In the genomic region with DNA sequence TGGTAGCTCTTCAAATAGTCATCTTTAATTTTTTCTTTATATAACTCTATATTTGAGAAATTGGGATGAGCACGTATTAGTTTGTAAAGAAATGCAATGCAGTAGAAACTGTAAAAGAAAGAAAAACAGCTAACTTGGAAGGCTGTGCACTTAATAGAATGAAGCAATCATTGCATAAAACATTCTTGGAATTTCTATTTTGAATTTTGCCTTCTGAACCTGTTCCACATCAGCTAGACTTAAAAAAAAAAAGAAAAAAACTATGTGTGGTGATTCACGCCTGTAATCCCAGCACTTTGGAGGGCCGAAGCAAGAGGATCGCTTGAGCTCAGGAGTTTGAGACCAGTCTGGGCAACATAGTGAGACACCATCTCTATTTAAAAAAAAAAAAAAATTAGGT, we compare ENCODE assay signal across 22 cellular contexts. TPM values are rescaled to one million over a fixed set of nuclear protein-coding genes. Genes with fewer than 3 reads are reported as not detected.
DNase-seq lines count a peak whose midpoint lies in the region; ATAC-seq and TF ChIP-seq lines count a peak whose summit lies in the region.
"Had no signal": no experiment of that assay in that cellular context is flagged by ENCODE, and none has a peak within 500 bp of the region (broad histone marks: within the 10 kb centered on the region; RNA-seq: fewer than 3 reads in every experiment).

No MANE protein-coding gene starts in this region.

- H3K27ac Mint-ChIP-seq in activated CD8-positive, alpha-beta T cell treated with anti-CD3 and anti-CD28 coated beads, Interleukin-2, amount 10 ng/mL, durations not matched to agents 7 days and 5 days = no peak overlapping the region
- H3K27ac Mint-ChIP-seq: activated naive CD4-positive, alpha-beta T cell treated with anti-CD3 and anti-CD28 coated beads, Interleukin-2, amount 50 U/mL, for 72 hours; CD4-positive, alpha-beta T cell; effector memory CD8-positive, alpha-beta T cell had no signal

- no peaks in the 10 kb centered on the region for H3K4me1 Mint-ChIP-seq in activated CD8-positive, alpha-beta T cell treated with anti-CD3 and anti-CD28 coated beads, Interleukin-2, amount 10 ng/mL, durations not matched to agents 7 days and 5 days (ENCODE audit: low read depth)

- no peak overlapping the region for H3K4me3 ChIP-seq in choroid plexus epithelial cell (ENCODE audit: low read depth, low read length)
- H3K4me3 ChIP-seq: esophagus squamous epithelium, heart right ventricle had no signal

- POLR2A ChIA-PET in activated CD8-positive, alpha-beta T cell treated with anti-CD3 and anti-CD28 coated beads, Interleukin-2, amount 10 ng/mL, durations not matched to agents 7 days and 5 days (lab: Charles Lee) = no interaction called here

- H3K36me3 Mint-ChIP-seq in activated CD8-positive, alpha-beta T cell treated with anti-CD3 and anti-CD28 coated beads, Interleukin-2, amount 10 ng/mL, durations not matched to agents 7 days and 5 days (ENCODE audit: low read depth) = no peaks in the 10 kb centered on the region
- H3K36me3 Mint-ChIP-seq: activated naive CD4-positive, alpha-beta T cell treated with anti-CD3 and anti-CD28 coated beads, Interleukin-2, amount 50 U/mL, for 72 hours had no signal

- no peak for TF ChIP-seq CTCF in choroid plexus epithelial cell (conservative IDR thresholded peaks at IDR 0.05; ENCODE audit: low read depth, low read length)
- no peak for TF ChIP-seq CTCF in omental fat pad (IDR thresholded peaks at IDR 0.05)

- CTCF ChIA-PET in activated CD8-positive, alpha-beta T cell treated with anti-CD3 and anti-CD28 coated beads, Interleukin-2, amount 10 ng/mL, durations not matched to agents 7 days and 5 days (lab: Charles Lee) = interaction anchor here (0.7 kb wide), 1 partner anchor 41 kb away, joined by 3 read pairs; no protein-coding TSS in a partner anchor

- DNase-seq in AG08395 (ENCODE audit: low spot score) = peak; percentile 24
- DNase-seq in HS-27A (ENCODE audit: low read depth) = peak; percentile 51
- peak; percentile 3 for DNase-seq in choroid plexus epithelial cell (ENCODE audit: low read depth)
- DNase-seq in omental fat pad (ENCODE audit: low spot score) = no peak
- DNase-seq in activated CD8-positive, alpha-beta T cell treated with anti-CD3 and anti-CD28 coated beads, Interleukin-2, amount 10 ng/mL, durations not matched to agents 7 days and 5 days = no peak
- DNase-seq in NCI-H69 (lab: John Stamatoyannopoulos, UW) = no peak
- DNase-seq in activated CD4-positive, alpha-beta T cell treated with anti-CD3 and anti-CD28 coated beads for 1 hour = no peak
- DNase-seq: activated CD8-positive, alpha-beta memory T cell treated with anti-CD3 and anti-CD28 coated beads for 24 hours; activated T-cell treated with anti-CD3 and anti-CD28 coated beads, Interleukin-2, amount 50 U/mL, for 48 hours; CD4-positive, alpha-beta T cell; effector memory CD8-positive, alpha-beta T cell; esophagus squamous epithelium; GF-D8; heart right ventricle; NCI-H1105; NCI-H524; stimulated activated CD4-positive, alpha-beta T cell treated with anti-CD3 and anti-CD28 coated beads, Interleukin-12 subunit alpha, Interleukin-12 subunit beta, amount 100 ng/mL, for 4 hours; stimulated activated CD8-positive, alpha-beta memory T cell treated with anti-CD3 and anti-CD28 coated beads, Interleukin-4, amount 100 ng/mL, for 48 hours; T1000 had no signal

- ATAC-seq in omental fat pad (ENCODE audit: low FRiP score) = peak; percentile 76
- no peak for ATAC-seq in activated CD8-positive, alpha-beta T cell treated with anti-CD3 and anti-CD28 coated beads, Interleukin-2, amount 10 ng/mL, durations not matched to agents 7 days and 5 days
- no peak for ATAC-seq in GM21619 (IDR thresholded peaks at IDR 0.05; ENCODE audit: unreplicated experiment)
- ATAC-seq: activated CD4-positive, CD25-positive, alpha-beta regulatory T cell treated with anti-CD3 and anti-CD28 coated beads, Interleukin-2, amount 50 U/mL, for 24 hours; activated naive CD4-positive, alpha-beta T cell treated with anti-CD3 and anti-CD28 coated beads, Interleukin-2, amount 50 U/mL, for 72 hours; effector memory CD8-positive, alpha-beta T cell; heart right ventricle had no signal

- no peak overlapping the region for H3K4me3 Mint-ChIP-seq in activated CD8-positive, alpha-beta T cell treated with anti-CD3 and anti-CD28 coated beads, Interleukin-2, amount 10 ng/mL, durations not matched to agents 7 days and 5 days
- H3K4me3 Mint-ChIP-seq: CD4-positive, alpha-beta T cell; effector memory CD8-positive, alpha-beta T cell had no signal

- H3K9me3 Mint-ChIP-seq in activated CD8-positive, alpha-beta T cell treated with anti-CD3 and anti-CD28 coated beads, Interleukin-2, amount 10 ng/mL, durations not matched to agents 7 days and 5 days (ENCODE audit: insufficient read depth) = no peaks in the 10 kb centered on the region
- H3K9me3 Mint-ChIP-seq: activated naive CD4-positive, alpha-beta T cell treated with anti-CD3 and anti-CD28 coated beads, Interleukin-2, amount 50 U/mL, for 72 hours had no signal

- peaks cover 4% of the 10 kb centered on the region for H3K27me3 Mint-ChIP-seq in activated CD8-positive, alpha-beta T cell treated with anti-CD3 and anti-CD28 coated beads, Interleukin-2, amount 10 ng/mL, durations not matched to agents 7 days and 5 days (ENCODE audit: low read depth)

RNA-seq across cellular contexts. Expression of a gene that starts 29.4 kb away (rescaled TPM):
- 1 to 10 TPM in 1 of 4 donors, under 1 TPM in 3; 0.50 to 1.4 (median 0.67) TPM for total RNA-seq in omental fat pad
- total RNA-seq in activated CD8-positive, alpha-beta T cell treated with anti-CD3 and anti-CD28 coated beads, Interleukin-2, amount 10 ng/mL, durations not matched to agents 7 days and 5 days = 1 to 10 TPM; 1.4 to 1.6 TPM

Comparison
In these comparisons a context has a peak if more than half of its experiments do, and no peak if none do; other contexts are left out.
1. DNase-seq: peak in AG08395 (single experiment), HS-27A (single experiment) and choroid plexus epithelial cell (single experiment); none in omental fat pad (single experiment), activated CD8-positive, alpha-beta T cell treated with anti-CD3 and anti-CD28 coated beads, Interleukin-2, amount 10 ng/mL, durations not matched to agents 7 days and 5 days (single experiment), NCI-H69 (single experiment) and activated CD4-positive, alpha-beta T cell treated with anti-CD3 and anti-CD28 coated beads for 1 hour (single experiment).